ENCODE assay signal across 1 cellular context in the genomic region with DNA sequence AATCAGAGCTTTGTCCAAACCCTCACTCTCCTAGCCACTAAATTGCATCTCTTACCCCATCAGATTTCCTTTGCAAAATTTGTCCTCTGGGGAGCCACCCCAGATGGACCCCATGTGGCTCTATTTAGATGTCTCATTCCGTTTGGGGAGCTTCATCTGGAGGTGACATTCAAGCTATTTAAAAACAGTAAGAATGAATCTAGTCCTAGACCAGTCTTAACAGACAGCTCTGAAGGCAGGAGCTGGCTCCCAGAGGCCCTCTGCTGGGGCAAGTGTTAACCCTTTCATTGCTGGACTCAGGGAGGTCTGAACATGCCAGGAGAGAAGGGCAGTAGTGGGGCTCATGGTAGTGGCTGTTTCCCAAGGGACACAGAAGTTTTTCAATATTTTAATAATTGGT.
TF ChIP-seq lines count a peak whose summit lies in the region.

No MANE protein-coding gene starts in this region.

TF ChIP-seq in GM23338, 12 proteins besides CTCF, POLR2A, EP300 and RAD21 (continued from another document):
- TF ChIP-seq, protein P1, sequence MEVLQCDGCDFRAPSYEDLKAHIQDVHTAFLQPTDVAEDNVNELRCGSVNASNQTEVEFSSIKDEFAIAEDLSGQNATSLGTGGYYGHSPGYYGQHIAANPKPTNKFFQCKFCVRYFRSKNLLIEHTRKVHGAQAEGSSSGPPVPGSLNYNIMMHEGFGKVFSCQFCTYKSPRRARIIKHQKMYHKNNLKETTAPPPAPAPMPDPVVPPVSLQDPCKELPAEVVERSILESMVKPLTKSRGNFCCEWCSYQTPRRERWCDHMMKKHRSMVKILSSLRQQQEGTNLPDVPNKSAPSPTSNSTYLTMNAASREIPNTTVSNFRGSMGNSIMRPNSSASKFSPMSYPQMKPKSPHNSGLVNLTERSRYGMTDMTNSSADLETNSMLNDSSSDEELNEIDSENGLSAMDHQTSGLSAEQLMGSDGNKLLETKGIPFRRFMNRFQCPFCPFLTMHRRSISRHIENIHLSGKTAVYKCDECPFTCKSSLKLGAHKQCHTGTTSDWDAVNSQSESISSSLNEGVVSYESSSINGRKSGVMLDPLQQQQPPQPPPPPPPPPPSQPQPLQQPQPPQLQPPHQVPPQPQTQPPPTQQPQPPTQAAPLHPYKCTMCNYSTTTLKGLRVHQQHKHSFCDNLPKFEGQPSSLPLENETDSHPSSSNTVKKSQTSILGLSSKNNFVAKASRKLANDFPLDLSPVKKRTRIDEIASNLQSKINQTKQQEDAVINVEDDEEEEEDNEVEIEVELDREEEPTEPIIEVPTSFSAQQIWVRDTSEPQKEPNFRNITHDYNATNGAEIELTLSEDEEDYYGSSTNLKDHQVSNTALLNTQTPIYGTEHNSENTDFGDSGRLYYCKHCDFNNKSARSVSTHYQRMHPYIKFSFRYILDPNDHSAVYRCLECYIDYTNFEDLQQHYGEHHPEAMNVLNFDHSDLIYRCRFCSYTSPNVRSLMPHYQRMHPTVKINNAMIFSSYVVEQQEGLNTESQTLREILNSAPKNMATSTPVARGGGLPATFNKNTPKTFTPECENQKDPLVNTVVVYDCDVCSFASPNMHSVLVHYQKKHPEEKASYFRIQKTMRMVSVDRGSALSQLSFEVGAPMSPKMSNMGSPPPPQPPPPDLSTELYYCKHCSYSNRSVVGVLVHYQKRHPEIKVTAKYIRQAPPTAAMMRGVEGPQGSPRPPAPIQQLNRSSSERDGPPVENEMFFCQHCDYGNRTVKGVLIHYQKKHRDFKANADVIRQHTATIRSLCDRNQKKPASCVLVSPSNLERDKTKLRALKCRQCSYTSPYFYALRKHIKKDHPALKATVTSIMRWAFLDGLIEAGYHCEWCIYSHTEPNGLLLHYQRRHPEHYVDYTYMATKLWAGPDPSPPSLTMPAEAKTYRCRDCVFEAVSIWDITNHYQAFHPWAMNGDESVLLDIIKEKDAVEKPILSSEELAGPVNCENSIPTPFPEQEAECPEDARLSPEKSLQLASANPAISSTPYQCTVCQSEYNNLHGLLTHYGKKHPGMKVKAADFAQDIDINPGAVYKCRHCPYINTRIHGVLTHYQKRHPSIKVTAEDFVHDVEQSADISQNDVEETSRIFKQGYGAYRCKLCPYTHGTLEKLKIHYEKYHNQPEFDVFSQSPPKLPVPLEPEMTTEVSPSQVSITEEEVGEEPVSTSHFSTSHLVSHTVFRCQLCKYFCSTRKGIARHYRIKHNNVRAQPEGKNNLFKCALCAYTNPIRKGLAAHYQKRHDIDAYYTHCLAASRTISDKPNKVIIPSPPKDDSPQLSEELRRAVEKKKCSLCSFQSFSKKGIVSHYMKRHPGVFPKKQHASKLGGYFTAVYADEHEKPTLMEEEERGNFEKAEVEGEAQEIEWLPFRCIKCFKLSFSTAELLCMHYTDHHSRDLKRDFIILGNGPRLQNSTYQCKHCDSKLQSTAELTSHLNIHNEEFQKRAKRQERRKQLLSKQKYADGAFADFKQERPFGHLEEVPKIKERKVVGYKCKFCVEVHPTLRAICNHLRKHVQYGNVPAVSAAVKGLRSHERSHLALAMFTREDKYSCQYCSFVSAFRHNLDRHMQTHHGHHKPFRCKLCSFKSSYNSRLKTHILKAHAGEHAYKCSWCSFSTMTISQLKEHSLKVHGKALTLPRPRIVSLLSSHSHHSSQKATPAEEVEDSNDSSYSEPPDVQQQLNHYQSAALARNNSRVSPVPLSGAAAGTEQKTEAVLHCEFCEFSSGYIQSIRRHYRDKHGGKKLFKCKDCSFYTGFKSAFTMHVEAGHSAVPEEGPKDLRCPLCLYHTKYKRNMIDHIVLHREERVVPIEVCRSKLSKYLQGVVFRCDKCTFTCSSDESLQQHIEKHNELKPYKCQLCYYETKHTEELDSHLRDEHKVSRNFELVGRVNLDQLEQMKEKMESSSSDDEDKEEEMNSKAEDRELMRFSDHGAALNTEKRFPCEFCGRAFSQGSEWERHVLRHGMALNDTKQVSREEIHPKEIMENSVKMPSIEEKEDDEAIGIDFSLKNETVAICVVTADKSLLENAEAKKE (CRISPR knock-in tag; IDR thresholded peaks at IDR 0.05): no peak
- TF ChIP-seq POLR2AphosphoS5 (IDR thresholded peaks at IDR 0.05; ENCODE audit: low read depth): no peak
- TF ChIP-seq, protein P2, sequence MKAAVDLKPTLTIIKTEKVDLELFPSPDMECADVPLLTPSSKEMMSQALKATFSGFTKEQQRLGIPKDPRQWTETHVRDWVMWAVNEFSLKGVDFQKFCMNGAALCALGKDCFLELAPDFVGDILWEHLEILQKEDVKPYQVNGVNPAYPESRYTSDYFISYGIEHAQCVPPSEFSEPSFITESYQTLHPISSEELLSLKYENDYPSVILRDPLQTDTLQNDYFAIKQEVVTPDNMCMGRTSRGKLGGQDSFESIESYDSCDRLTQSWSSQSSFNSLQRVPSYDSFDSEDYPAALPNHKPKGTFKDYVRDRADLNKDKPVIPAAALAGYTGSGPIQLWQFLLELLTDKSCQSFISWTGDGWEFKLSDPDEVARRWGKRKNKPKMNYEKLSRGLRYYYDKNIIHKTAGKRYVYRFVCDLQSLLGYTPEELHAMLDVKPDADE (IDR thresholded peaks at IDR 0.05): no peak
- TF ChIP-seq EZH2phosphoT487 (IDR thresholded peaks at IDR 0.05; ENCODE audit: unreplicated experiment): no peak
- no peak for TF ChIP-seq EZH2 (IDR thresholded peaks at IDR 0.05; ENCODE audit: low read depth, unreplicated experiment)
- no peak for TF ChIP-seq STAT1 (IDR thresholded peaks at IDR 0.05; ENCODE audit: unreplicated experiment)
- TF ChIP-seq ZNF331 (CRISPR knock-in tag; IDR thresholded peaks at IDR 0.05; ENCODE audit: low read depth): no peak
- TF ChIP-seq CREB1 (CRISPR knock-in tag; IDR thresholded peaks at IDR 0.05; ENCODE audit: low read depth): no peak
- TF ChIP-seq, protein P3, sequence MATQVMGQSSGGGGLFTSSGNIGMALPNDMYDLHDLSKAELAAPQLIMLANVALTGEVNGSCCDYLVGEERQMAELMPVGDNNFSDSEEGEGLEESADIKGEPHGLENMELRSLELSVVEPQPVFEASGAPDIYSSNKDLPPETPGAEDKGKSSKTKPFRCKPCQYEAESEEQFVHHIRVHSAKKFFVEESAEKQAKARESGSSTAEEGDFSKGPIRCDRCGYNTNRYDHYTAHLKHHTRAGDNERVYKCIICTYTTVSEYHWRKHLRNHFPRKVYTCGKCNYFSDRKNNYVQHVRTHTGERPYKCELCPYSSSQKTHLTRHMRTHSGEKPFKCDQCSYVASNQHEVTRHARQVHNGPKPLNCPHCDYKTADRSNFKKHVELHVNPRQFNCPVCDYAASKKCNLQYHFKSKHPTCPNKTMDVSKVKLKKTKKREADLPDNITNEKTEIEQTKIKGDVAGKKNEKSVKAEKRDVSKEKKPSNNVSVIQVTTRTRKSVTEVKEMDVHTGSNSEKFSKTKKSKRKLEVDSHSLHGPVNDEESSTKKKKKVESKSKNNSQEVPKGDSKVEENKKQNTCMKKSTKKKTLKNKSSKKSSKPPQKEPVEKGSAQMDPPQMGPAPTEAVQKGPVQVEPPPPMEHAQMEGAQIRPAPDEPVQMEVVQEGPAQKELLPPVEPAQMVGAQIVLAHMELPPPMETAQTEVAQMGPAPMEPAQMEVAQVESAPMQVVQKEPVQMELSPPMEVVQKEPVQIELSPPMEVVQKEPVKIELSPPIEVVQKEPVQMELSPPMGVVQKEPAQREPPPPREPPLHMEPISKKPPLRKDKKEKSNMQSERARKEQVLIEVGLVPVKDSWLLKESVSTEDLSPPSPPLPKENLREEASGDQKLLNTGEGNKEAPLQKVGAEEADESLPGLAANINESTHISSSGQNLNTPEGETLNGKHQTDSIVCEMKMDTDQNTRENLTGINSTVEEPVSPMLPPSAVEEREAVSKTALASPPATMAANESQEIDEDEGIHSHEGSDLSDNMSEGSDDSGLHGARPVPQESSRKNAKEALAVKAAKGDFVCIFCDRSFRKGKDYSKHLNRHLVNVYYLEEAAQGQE (IDR thresholded peaks at IDR 0.05; ENCODE audit: unreplicated experiment): no peak
- no peak for TF ChIP-seq JUNB (IDR thresholded peaks at IDR 0.05; ENCODE audit: unreplicated experiment)
